Comparison of ENCODE assay signal across 1 cellular context in genomic region chrX:12978205-12979010, GRCh38.
TF ChIP-seq lines count a peak whose summit lies in the region.

No MANE protein-coding gene starts in this region.

TF ChIP-seq in K562, 482 proteins besides CTCF, POLR2A, EP300 and RAD21 (continued from another document):
- TF ChIP-seq ZNF398 (CRISPR knock-in tag; IDR thresholded peaks at IDR 0.05) (no peak), RNF219 (CRISPR knock-in tag; IDR thresholded peaks at IDR 0.05) (no peak), SIN3A (IDR thresholded peaks at IDR 0.05; ENCODE audit: borderline replicate concordance in 2 of 2, control insufficient read depth in 1 of 2, low read depth in 2 of 2, low read length in 2 of 2) (peak in 1 of 2 experiments; percentile 73; a peak in 2 of 4 replicates), POLR2B (IDR thresholded peaks at IDR 0.05; ENCODE audit: low read depth, partially characterized antibody) (peak; percentile 47), CEBPG (CRISPR knock-in tag; IDR thresholded peaks at IDR 0.05) (peak; percentile 67; the same call in 1 of the 2 replicates), CEBPG (tag; conservative IDR thresholded peaks at IDR 0.05 in 1 of 2, IDR thresholded peaks at IDR 0.05 in 1 of 2) (no peak), FOXA1 (IDR thresholded peaks at IDR 0.05; ENCODE audit: borderline replicate concordance) (no peak), SOX6 (IDR thresholded peaks at IDR 0.05) (0 out of 2 replicates have a peak, but pooled peaks have one; percentile 10), ELF4 (CRISPR knock-in tag; IDR thresholded peaks at IDR 0.05) (peak; percentile 3; the same call in 1 of the 2 replicates), MECOM (CRISPR knock-in tag; IDR thresholded peaks at IDR 0.05) (no peak), YY1 (IDR thresholded peaks at IDR 0.05; ENCODE audit: borderline replicate concordance in 1 of 3, control insufficient read depth in 1 of 3, extremely low read depth in 1 of 3, insufficient read depth in 3 of 3, insufficient read length in 1 of 3, insufficient replicate concordance in 2 of 3, low read depth in 1 of 3, low read length in 2 of 3) (peak in 2 of 3 experiments; percentile 29 to 68), ZNF407 (IDR thresholded peaks at IDR 0.05; ENCODE audit: low read depth) (no peak)
